Comparison of ENCODE assay signal across 1 cellular context in the genomic region with DNA sequence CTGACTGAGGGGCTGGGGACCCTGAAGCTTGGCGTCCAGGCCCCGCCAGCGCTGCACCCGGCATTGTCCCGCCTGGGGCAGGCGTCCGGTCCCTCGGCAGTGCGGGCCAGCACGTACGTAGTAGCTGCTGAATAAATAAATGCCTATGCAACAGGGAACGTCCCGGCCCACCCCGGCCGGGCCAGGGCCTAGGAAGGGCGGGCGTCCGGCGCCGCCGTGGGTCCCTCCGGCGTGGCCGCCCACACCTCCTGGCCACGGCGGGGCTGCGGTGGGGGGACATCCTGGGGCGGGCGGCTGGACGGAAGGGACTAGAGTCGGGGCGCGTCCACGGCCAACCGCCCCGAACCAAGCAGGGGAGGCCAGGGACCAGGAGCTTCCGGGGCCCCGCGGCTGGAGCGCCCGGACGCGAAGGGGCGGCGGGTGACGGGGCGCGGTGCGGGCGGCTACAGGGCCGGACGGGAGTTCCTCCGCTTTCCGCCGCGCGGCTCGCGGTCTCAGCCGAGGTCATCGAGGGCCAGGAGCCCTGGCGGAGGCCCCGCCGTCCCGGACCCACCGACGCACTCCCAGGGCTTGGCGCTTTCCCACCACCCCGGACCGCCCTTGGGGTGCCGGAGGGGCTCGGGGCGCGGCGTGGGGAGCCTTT.
TF ChIP-seq lines count a peak whose summit lies in the region.

No MANE protein-coding gene starts in this region.

TF ChIP-seq in K562, 482 proteins besides CTCF, POLR2A, EP300 and RAD21 (continued from another document):
- TF ChIP-seq, protein P1, sequence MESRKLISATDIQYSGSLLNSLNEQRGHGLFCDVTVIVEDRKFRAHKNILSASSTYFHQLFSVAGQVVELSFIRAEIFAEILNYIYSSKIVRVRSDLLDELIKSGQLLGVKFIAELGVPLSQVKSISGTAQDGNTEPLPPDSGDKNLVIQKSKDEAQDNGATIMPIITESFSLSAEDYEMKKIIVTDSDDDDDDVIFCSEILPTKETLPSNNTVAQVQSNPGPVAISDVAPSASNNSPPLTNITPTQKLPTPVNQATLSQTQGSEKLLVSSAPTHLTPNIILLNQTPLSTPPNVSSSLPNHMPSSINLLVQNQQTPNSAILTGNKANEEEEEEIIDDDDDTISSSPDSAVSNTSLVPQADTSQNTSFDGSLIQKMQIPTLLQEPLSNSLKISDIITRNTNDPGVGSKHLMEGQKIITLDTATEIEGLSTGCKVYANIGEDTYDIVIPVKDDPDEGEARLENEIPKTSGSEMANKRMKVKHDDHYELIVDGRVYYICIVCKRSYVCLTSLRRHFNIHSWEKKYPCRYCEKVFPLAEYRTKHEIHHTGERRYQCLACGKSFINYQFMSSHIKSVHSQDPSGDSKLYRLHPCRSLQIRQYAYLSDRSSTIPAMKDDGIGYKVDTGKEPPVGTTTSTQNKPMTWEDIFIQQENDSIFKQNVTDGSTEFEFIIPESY (CRISPR knock-in tag; IDR thresholded peaks at IDR 0.05) = peak; percentile 67
- TF ChIP-seq L3MBTL2 (IDR thresholded peaks at IDR 0.05) (peak; percentile 78; the same call in 1 of the 2 replicates), POLR2G (IDR thresholded peaks at IDR 0.05; ENCODE audit: low read depth, low read length) (peak; percentile 63; the same call in 1 of the 2 replicates), PCBP1 (IDR thresholded peaks at IDR 0.05; ENCODE audit: low read depth, low read length, poor library complexity, severe bottlenecking) (peak; percentile 48), SAFB (IDR thresholded peaks at IDR 0.05; ENCODE audit: borderline replicate concordance, low read depth, low read length) (0 out of 2 replicates have a peak, but pooled peaks have one; percentile 25), ZBTB7A (IDR thresholded peaks at IDR 0.05; ENCODE audit: borderline replicate concordance, control insufficient read depth, low read depth, low read length) (0 out of 2 replicates have a peak, but pooled peaks have one; percentile 47), GATAD2A (IDR thresholded peaks at IDR 0.05) (no peak), HNRNPH1 (optimal IDR thresholded peaks at IDR 0.05; ENCODE audit: low read depth, low read length) (no peak), NR2F6 (CRISPR knock-in tag; IDR thresholded peaks at IDR 0.05) (no peak), CEBPG (CRISPR knock-in tag; IDR thresholded peaks at IDR 0.05) (peak; percentile 41; the same call in 1 of the 2 replicates), CEBPG (tag; conservative IDR thresholded peaks at IDR 0.05 in 1 of 2, IDR thresholded peaks at IDR 0.05 in 1 of 2) (no peak), FOXA3 (CRISPR knock-in tag; conservative IDR thresholded peaks at IDR 0.05 in 1 of 2, IDR thresholded peaks at IDR 0.05 in 1 of 2) (peak in 1 of 2 experiments; percentile 56; a peak in 1 of 4 replicates), ZNF143 (CRISPR knock-in tag; IDR thresholded peaks at IDR 0.05) (peak; percentile 44; the same call in 1 of the 2 replicates), MBD1 (CRISPR knock-in tag; IDR thresholded peaks at IDR 0.05) (no peak), HMGXB4 (CRISPR knock-in tag; IDR thresholded peaks at IDR 0.05) (peak; percentile 17; the same call in 1 of the 2 replicates), ELF4 (CRISPR knock-in tag; IDR thresholded peaks at IDR 0.05) (no peak)
